ENCODE assay signal across 1 cellular context in the genomic region with DNA sequence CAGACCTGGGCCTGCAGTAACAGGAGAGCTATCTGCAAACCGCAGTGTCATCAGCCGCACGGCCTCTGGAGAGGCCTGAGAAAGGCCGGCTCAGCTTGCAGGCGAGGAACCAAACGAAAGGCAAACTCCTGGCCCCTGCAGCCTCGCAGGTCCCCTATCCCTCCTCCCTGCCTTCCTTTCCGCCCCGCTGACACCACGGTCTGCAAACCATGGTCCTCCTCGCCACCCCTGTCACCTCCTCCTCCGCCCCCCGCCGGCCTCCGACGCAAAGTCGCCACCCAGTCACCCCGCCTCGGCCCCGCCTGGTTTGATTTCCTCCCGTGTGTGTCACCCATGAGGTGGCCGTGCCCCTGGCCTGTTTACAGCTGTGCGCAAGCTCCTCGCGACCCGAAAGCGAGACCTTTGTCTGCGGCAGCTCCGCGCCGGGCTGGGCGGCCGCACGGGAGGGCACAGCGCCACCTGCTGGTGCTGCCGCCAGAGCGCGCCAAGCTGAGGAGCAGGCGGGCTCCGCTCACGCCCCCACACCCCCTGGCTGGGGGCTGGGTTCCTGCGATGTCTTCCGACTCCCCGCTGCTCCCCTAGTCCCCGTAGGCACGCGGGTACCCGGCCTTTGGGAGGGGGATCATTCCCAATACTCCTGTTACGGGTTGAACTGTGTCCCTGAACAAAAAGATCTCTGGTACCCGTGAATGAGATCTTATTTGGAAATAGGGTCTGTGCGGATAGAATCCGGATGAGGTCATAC.
TF ChIP-seq lines count a peak whose summit lies in the region.

No MANE protein-coding gene starts in this region.

TF ChIP-seq in IMR-90, 13 proteins besides CTCF, POLR2A, EP300 and RAD21:
- TF ChIP-seq, protein P1, sequence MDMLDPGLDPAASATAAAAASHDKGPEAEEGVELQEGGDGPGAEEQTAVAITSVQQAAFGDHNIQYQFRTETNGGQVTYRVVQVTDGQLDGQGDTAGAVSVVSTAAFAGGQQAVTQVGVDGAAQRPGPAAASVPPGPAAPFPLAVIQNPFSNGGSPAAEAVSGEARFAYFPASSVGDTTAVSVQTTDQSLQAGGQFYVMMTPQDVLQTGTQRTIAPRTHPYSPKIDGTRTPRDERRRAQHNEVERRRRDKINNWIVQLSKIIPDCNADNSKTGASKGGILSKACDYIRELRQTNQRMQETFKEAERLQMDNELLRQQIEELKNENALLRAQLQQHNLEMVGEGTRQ (IDR thresholded peaks at IDR 0.05; ENCODE audit: low read depth, low read length) = no peak
- 0 out of 2 replicates have a peak, but pooled peaks have one; percentile 44 for TF ChIP-seq MXI1 (IDR thresholded peaks at IDR 0.05; ENCODE audit: borderline replicate concordance, low read depth, low read length)
- TF ChIP-seq, protein P2, sequence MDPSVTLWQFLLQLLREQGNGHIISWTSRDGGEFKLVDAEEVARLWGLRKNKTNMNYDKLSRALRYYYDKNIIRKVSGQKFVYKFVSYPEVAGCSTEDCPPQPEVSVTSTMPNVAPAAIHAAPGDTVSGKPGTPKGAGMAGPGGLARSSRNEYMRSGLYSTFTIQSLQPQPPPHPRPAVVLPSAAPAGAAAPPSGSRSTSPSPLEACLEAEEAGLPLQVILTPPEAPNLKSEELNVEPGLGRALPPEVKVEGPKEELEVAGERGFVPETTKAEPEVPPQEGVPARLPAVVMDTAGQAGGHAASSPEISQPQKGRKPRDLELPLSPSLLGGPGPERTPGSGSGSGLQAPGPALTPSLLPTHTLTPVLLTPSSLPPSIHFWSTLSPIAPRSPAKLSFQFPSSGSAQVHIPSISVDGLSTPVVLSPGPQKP (IDR thresholded peaks at IDR 0.05; ENCODE audit: borderline replicate concordance, low read depth, low read length) = no peak
- peak; percentile 80; the same call in 1 of the 2 replicates for TF ChIP-seq MAZ (IDR thresholded peaks at IDR 0.05; ENCODE audit: borderline replicate concordance, low read depth, low read length)
- peak; percentile 92 for TF ChIP-seq SMC3 (IDR thresholded peaks at IDR 0.05; ENCODE audit: low read depth, low read length)
